8 cellular contexts compared by ENCODE assay signal in the genomic region with DNA sequence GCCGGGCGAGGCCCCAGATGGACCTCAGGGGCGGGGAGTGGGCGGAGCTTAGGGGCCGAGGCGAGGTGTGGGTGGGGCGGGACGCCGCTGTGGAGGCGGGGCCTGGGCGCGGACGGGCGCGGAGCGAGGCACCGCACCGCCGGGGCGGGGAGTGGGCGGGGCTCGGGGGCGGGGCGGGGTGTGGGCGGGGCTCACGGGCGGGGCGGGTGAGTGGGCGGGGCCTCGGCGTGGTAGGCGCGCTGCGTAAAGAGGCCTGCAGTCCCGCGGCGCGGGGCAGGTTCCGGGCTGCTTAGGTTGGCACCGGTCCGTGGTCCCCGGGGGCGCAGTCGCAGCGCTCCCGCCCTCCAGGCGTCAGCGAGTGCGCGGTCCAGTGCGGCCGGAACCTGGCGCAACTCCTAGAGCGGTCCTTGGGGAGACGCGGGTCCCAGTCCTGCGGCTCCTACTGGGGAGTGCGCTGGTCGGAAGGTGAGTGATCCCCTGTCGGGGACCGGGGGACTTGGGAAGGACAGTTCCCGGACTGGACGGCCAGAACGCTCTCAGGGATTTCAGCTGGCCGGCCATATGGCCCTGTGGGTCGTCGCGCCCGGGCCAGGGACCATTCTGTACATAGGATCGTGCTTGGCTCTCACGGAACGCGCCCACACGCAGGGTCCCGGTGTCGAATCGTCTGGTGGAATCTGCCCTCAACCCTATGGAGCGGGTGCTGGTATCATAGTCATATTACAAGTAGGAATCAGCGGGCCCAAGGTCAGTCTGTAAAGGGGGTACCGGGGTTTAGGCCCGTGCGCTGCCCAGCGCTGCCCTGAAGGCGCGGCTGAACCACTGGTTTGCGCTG. TPM values are rescaled to one million over a fixed set of nuclear protein-coding genes. Genes with fewer than 3 reads are reported as not detected.
DNase-seq lines count a peak whose midpoint lies in the region; ATAC-seq, FAIRE-seq and TF ChIP-seq lines count a peak whose summit lies in the region.

Gene NQO2 (plus strand): TSS at position 274 of the 835 bp plus-strand sequence. CDS start 6,659 bp downstream, outside the sequence.

- CTCF ChIA-PET in BJ (lab: Yijun Ruan, JAX): interaction anchor here (0.8 to 3.5 kb wide), 9 partner anchors 10 to 68 kb away, joined by 3 to 18 read pairs (median 6); partner anchors contain the start of gene RIPK1
- CTCF ChIA-PET in activated CD4-positive, alpha-beta memory T cell treated with anti-CD3 and anti-CD28 coated beads, Interleukin-2, amount 10 ng/mL, durations not matched to agents 7 days and 5 days (lab: Charles Lee): interaction anchor here (0.5 to 3.8 kb wide), 18 partner anchors 10 to 159 kb away, joined by 3 to 50 read pairs (median 8); partner anchors contain the start of gene RIPK1

- DNase-seq in BJ (ENCODE audit: low read depth) (no peak), GM19239 (ENCODE audit: insufficient read length, low spot score) (peak; percentile 86), NCI-H82 treated with DMSO at 0.1 percent for 48 hours (lab: John Stamatoyannopoulos, UW; ENCODE audit: unreplicated experiment) (peak; percentile 76), ecto neural progenitor cell (ENCODE audit: low spot score) (peak; percentile 97), lower lobe of right lung (peak; percentile 94)
- DNase-seq in activated CD4-positive, alpha-beta memory T cell treated with anti-CD3 and anti-CD28 coated beads, Interleukin-2, amount 10 ng/mL, durations not matched to agents 7 days and 5 days: peak; percentile 94
- DNase-seq in stimulated activated CD4-positive, alpha-beta T cell treated with anti-CD3 and anti-CD28 coated beads, TNF-alpha, amount 100 ng/mL, for 1 hour (ENCODE audit: low read depth in 3 of 3, low spot score in 1 of 3): peak; percentile 81 to 90 (median 87)

- H3K27ac ChIP-seq in lower lobe of right lung: peak within 1 kb of the TSS; percentile 91

- intact Hi-C loops in lower lobe of right lung (cut with DNase I): no loop called here

- POLR2A ChIA-PET in BJ (lab: Charles Lee): interaction anchor here (0.6 kb wide), 4 partner anchors 16 to 617 kb away, joined by 3 to 5 read pairs (median 4); no protein-coding TSS in a partner anchor
- POLR2A ChIA-PET in activated CD4-positive, alpha-beta memory T cell treated with anti-CD3 and anti-CD28 coated beads, Interleukin-2, amount 10 ng/mL, durations not matched to agents 7 days and 5 days (lab: Charles Lee): interaction anchor here (0.6 to 4.3 kb wide), 17 partner anchors 10 to 259 kb away, joined by 3 to 91 read pairs (median 5); partner anchors contain the start of genes RIPK1 and SERPINB1

- H3K36me3 ChIP-seq in BJ (ENCODE audit: control insufficient read depth, insufficient read depth, low read length) (no peaks in the 10 kb centered on the region; the same call in 1 of the 2 replicates), lower lobe of right lung (peaks cover 6% of the 10 kb centered on the region)

- no peaks in the 10 kb centered on the region for H3K9me3 ChIP-seq in lower lobe of right lung

- H3K4me1 Mint-ChIP-seq in activated CD4-positive, alpha-beta memory T cell treated with anti-CD3 and anti-CD28 coated beads, Interleukin-2, amount 10 ng/mL, durations not matched to agents 7 days and 5 days: peaks cover 35% of the 10 kb centered on the region

- peaks cover 2% of the 10 kb centered on the region for H3K27me3 Mint-ChIP-seq in activated CD4-positive, alpha-beta memory T cell treated with anti-CD3 and anti-CD28 coated beads, Interleukin-2, amount 10 ng/mL, durations not matched to agents 7 days and 5 days

- H3K4me3 Mint-ChIP-seq in activated CD4-positive, alpha-beta memory T cell treated with anti-CD3 and anti-CD28 coated beads, Interleukin-2, amount 10 ng/mL, durations not matched to agents 7 days and 5 days: peak within 1 kb of the TSS; percentile 88

- FAIRE-seq in GM19239 (lab: Jason Lieb, UNC): no peak

- no peaks in the 10 kb centered on the region for H3K9me3 Mint-ChIP-seq in activated CD4-positive, alpha-beta memory T cell treated with anti-CD3 and anti-CD28 coated beads, Interleukin-2, amount 10 ng/mL, durations not matched to agents 7 days and 5 days

- peaks cover 19% of the 10 kb centered on the region for H3K4me1 ChIP-seq in lower lobe of right lung

- H3K4me3 ChIP-seq in BJ (ENCODE audit: low read depth, low read length): peak within 1 kb of the TSS; percentile 87
- peak within 1 kb of the TSS; percentile 86 for H3K4me3 ChIP-seq in lower lobe of right lung

- H3K27ac Mint-ChIP-seq in activated CD4-positive, alpha-beta memory T cell treated with anti-CD3 and anti-CD28 coated beads, Interleukin-2, amount 10 ng/mL, durations not matched to agents 7 days and 5 days: peak within 1 kb of the TSS; percentile 83

- no peak for TF ChIP-seq CTCF in BJ (IDR thresholded peaks at IDR 0.05; ENCODE audit: insufficient read depth, low read depth, low read length)
- TF ChIP-seq CTCF in lower lobe of right lung (IDR thresholded peaks at IDR 0.05): no peak

- peaks cover 14% of the 10 kb centered on the region for H3K36me3 Mint-ChIP-seq in activated CD4-positive, alpha-beta memory T cell treated with anti-CD3 and anti-CD28 coated beads, Interleukin-2, amount 10 ng/mL, durations not matched to agents 7 days and 5 days (ENCODE audit: low read depth)

- peak; percentile 73 for ATAC-seq in HG03439 (IDR thresholded peaks at IDR 0.05; ENCODE audit: unreplicated experiment)
- ATAC-seq in lower lobe of right lung: peak; percentile 97 to 98

- no peaks in the 10 kb centered on the region for H3K27me3 ChIP-seq in BJ (ENCODE audit: control insufficient read depth, insufficient read depth, low read length)
- H3K27me3 ChIP-seq in lower lobe of right lung (ENCODE audit: low read depth): no peaks in the 10 kb centered on the region

RNA-seq across cellular contexts. Expression of gene NQO2, which starts in this region (rescaled TPM):
- polyA plus RNA-seq in BJ (2011; rRNA removed): 54.4 and 56.2 TPM in 2 replicates
- polyA minus RNA-seq in BJ (2011; rRNA and poly(A)+ RNA removed): 17.8 and 23.7 TPM in 2 replicates
- total RNA-seq in activated CD4-positive, alpha-beta memory T cell treated with anti-CD3 and anti-CD28 coated beads, Interleukin-2, amount 10 ng/mL, durations not matched to agents 7 days and 5 days: 10 to 100 TPM; 37.7 to 38.4 TPM
- 22.4 TPM for total RNA-seq in lower lobe of right lung
